In the genomic region with DNA sequence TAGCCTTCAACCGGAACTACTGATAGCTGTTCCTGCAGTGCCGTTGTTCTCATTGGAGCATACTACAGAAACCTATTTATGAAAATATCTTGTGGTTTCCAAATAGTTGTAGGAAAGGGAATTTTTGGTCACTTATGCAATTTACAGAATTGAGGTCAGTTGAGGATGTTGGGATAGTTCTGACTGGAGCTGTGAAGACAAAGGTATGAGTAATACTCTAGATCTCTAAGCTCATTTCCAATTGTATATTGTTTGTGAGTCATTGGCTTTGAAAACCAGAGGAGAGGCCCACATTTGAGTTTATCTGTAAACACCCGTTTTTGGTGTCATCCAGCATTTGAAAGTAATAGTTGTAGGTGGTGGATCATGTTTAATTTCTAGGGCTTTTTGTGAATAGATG, we compare ENCODE assay signal across 15 cellular contexts.
A peak's percentile ranks its signal among the peaks of the same experiment; 100 is the strongest.
DNase-seq lines count a peak whose midpoint lies in the region; ATAC-seq and TF ChIP-seq lines count a peak whose summit lies in the region.
"Had no signal": no experiment of that assay in that cellular context is flagged by ENCODE, and none has a peak within 500 bp of the region (broad histone marks: within the 10 kb centered on the region; RNA-seq: fewer than 3 reads in every experiment).

No MANE protein-coding gene starts in this region.

- BruUV-seq in PC-3 (replicated peaks; lab: Mats Ljungman, UMichigan): no TSS peak

- no peaks in the 10 kb centered on the region for H3K9me2 ChIP-seq in PC-3 (replicated peaks; ENCODE audit: low read length)

- H3K4me1 Mint-ChIP-seq in mesothelial cell of epicardium: peaks cover 32% of the 10 kb centered on the region
- H3K4me1 Mint-ChIP-seq: activated naive CD8-positive, alpha-beta T cell treated with anti-CD3 and anti-CD28 coated beads for 36 hours; naive B cell had no signal

- H3K9me3 Mint-ChIP-seq in mesothelial cell of epicardium: no peaks in the 10 kb centered on the region
- H3K9me3 Mint-ChIP-seq: activated naive CD8-positive, alpha-beta T cell treated with anti-CD3 and anti-CD28 coated beads for 36 hours had no signal

- no peak overlapping the region; the same call in 1 of the 2 replicates for H3K9ac ChIP-seq in PC-3 (ENCODE audit: low read length)

- POLR2A ChIA-PET in PC-3 (lab: Charles Lee; ENCODE audit: unreplicated experiment): no interaction called here

- H2AFZ ChIP-seq in PC-3 (ENCODE audit: low read length): no peak overlapping the region

- TF ChIP-seq CTCF in PC-3 (conservative IDR thresholded peaks at IDR 0.05; ENCODE audit: low read depth, low read length) (no peak), omental fat pad (IDR thresholded peaks at IDR 0.05) (no peak), mesothelial cell of epicardium (IDR thresholded peaks at IDR 0.05; ENCODE audit: unreplicated experiment) (no peak)

- in situ Hi-C loops in Caki2 (cut with HindIII; ENCODE audit: low pct_unique_long_range_greater_than_20kb, low sequenced_read_pairs): no loop called here

- peaks cover 12% of the 10 kb centered on the region; the same call in 1 of the 2 replicates for H3K4me1 ChIP-seq in PC-3 (ENCODE audit: insufficient read depth, low read length)
- H3K4me1 ChIP-seq: uterus had no signal

- no peaks in the 10 kb centered on the region for H3K27me3 Mint-ChIP-seq in mesothelial cell of epicardium (ENCODE audit: low read depth)
- H3K27me3 Mint-ChIP-seq: activated naive CD8-positive, alpha-beta T cell treated with anti-CD3 and anti-CD28 coated beads for 36 hours; naive B cell had no signal

- ATAC-seq in PC-3: peak; percentile 92
- peak; percentile 93 for ATAC-seq in omental fat pad (ENCODE audit: low FRiP score)
- ATAC-seq: K562 had no signal

- no peak overlapping the region for H3K4me3 ChIP-seq in PC-3 (ENCODE audit: low read length)
- H3K4me3 ChIP-seq: HAP-1, K562, uterus had no signal

- no peak overlapping the region for H3K27ac Mint-ChIP-seq in mesothelial cell of epicardium
- H3K27ac Mint-ChIP-seq: activated naive CD8-positive, alpha-beta T cell treated with anti-CD3 and anti-CD28 coated beads for 36 hours; naive B cell had no signal

- no peaks in the 10 kb centered on the region for H3K36me3 ChIP-seq in PC-3 (ENCODE audit: low read depth, low read length)
- H3K36me3 ChIP-seq: HAP-1, uterus had no signal

- DNase-seq in Caki2 (ENCODE audit: low read depth): peak; percentile 6
- DNase-seq in PC-3: peak; percentile 69
- DNase-seq in epithelial cell of prostate (ENCODE audit: low read depth, low spot score): peak; percentile 61
- DNase-seq in omental fat pad (ENCODE audit: low spot score): no peak
- DNase-seq in islet precursor cell: no peak
- no peak for DNase-seq in inferior parietal cortex (ENCODE audit: extremely low spot score)
- DNase-seq in stimulated activated naive CD4-positive, alpha-beta T cell (lab: John Stamatoyannopoulos, UW): no peak
- no peak for DNase-seq in mesothelial cell of epicardium (ENCODE audit: low spot score in 2 of 2, unreplicated experiment in 2 of 2)
- DNase-seq: activated naive CD8-positive, alpha-beta T cell treated with anti-CD3 and anti-CD28 coated beads for 36 hours; effector CD4-positive, alpha-beta T cell; naive B cell; NCI-H2107; uterus had no signal

- no peaks in the 10 kb centered on the region for H3K9me3 ChIP-seq in PC-3 (ENCODE audit: low read length)
- H3K9me3 ChIP-seq: HAP-1, uterus had no signal

- intact Hi-C loops in PC-3 (cut with micrococcal nuclease): no loop called here

- no peaks in the 10 kb centered on the region for H3K27me3 ChIP-seq in PC-3 (ENCODE audit: low read length)
- H3K27me3 ChIP-seq: uterus had no signal

- H3K4me3 Mint-ChIP-seq in mesothelial cell of epicardium: no peak overlapping the region
- H3K4me3 Mint-ChIP-seq: activated naive CD8-positive, alpha-beta T cell treated with anti-CD3 and anti-CD28 coated beads for 36 hours; naive B cell had no signal

- H4K20me1 ChIP-seq in PC-3 (ENCODE audit: low read length): no peaks in the 10 kb centered on the region

- CTCF ChIA-PET in PC-3 (lab: Charles Lee): interaction anchor here (0.5 kb wide), 1 partner anchor 194 kb away, joined by 5 read pairs; no protein-coding TSS in a partner anchor

- H3K36me3 Mint-ChIP-seq in mesothelial cell of epicardium: no peaks in the 10 kb centered on the region
- H3K36me3 Mint-ChIP-seq: activated naive CD8-positive, alpha-beta T cell treated with anti-CD3 and anti-CD28 coated beads for 36 hours; naive B cell had no signal

- H3K27ac ChIP-seq in PC-3 (ENCODE audit: low read length) (peak overlapping the region; percentile 50), epithelial cell of prostate (peak overlapping the region; percentile 26)
- H3K27ac ChIP-seq: uterus had no signal

- H3K4me2 ChIP-seq in PC-3 (ENCODE audit: low read length): peak overlapping the region; percentile 14

- H3K79me2 ChIP-seq in PC-3 (ENCODE audit: low read length): no peaks in the 10 kb centered on the region

- no peaks in the 10 kb centered on the region for H3F3A ChIP-seq in PC-3 (ENCODE audit: low read length, unreplicated experiment)

Comparison
In these comparisons a context has a peak if more than half of its experiments do, and no peak if none do; other contexts are left out.
1. DNase-seq: peak in Caki2 (single experiment), PC-3 (single experiment) and epithelial cell of prostate (single experiment); none in omental fat pad (single experiment), islet precursor cell (single experiment), inferior parietal cortex (single experiment), stimulated activated naive CD4-positive, alpha-beta T cell (0 of 6) and mesothelial cell of epicardium (0 of 2).